In genomic region chr20:15162061-15162740, GRCh38 we compare ENCODE assay signal across 8 cellular contexts.
DNase-seq lines count a peak whose midpoint lies in the region; ATAC-seq and TF ChIP-seq lines count a peak whose summit lies in the region.

No MANE protein-coding gene starts in this region.

- CTCF ChIA-PET in PC-3 (lab: Charles Lee): no interaction called here
- CTCF ChIA-PET in activated CD4-positive, alpha-beta memory T cell treated with anti-CD3 and anti-CD28 coated beads for 36 hours (lab: Charles Lee): no interaction called here

- POLR2A ChIA-PET in PC-3 (lab: Charles Lee; ENCODE audit: unreplicated experiment): no interaction called here
- POLR2A ChIA-PET in naive thymus-derived CD8-positive, alpha-beta T cell (lab: Charles Lee): no interaction called here
- POLR2A ChIA-PET in activated CD4-positive, alpha-beta memory T cell treated with anti-CD3 and anti-CD28 coated beads for 36 hours (lab: Charles Lee): no interaction called here

- ATAC-seq in GM18858 (IDR thresholded peaks at IDR 0.05; ENCODE audit: unreplicated experiment) (peak; percentile 75), HG02610 (IDR thresholded peaks at IDR 0.05; ENCODE audit: unreplicated experiment) (peak; percentile 73), PC-3 (no peak)
- no peak for ATAC-seq in naive thymus-derived CD8-positive, alpha-beta T cell

- peaks cover 8% of the 10 kb centered on the region; the same call in 1 of the 2 replicates for H3K9me3 ChIP-seq in PC-3 (ENCODE audit: low read length)

- H3K9me3 Mint-ChIP-seq in naive thymus-derived CD8-positive, alpha-beta T cell: peaks cover 0 to 12% (median 0%) of the 10 kb centered on the region in 9 donors
- H3K9me3 Mint-ChIP-seq in activated CD4-positive, alpha-beta memory T cell treated with anti-CD3 and anti-CD28 coated beads for 36 hours: peaks cover 17% of the 10 kb centered on the region

- H3K27ac Mint-ChIP-seq in naive thymus-derived CD8-positive, alpha-beta T cell: peak overlapping the region in 5 of 10 donors; percentile 7 to 39 (median 28)
- no peak overlapping the region for H3K27ac Mint-ChIP-seq in activated CD4-positive, alpha-beta memory T cell treated with anti-CD3 and anti-CD28 coated beads for 36 hours

- H3K4me3 ChIP-seq in PC-3 (ENCODE audit: low read length) (no peak overlapping the region), mesendoderm (ENCODE audit: low read length) (no peak overlapping the region)

- intact Hi-C loops in PC-3 (cut with micrococcal nuclease): no loop called here
- intact Hi-C loops in activated CD4-positive, alpha-beta memory T cell treated with anti-CD3 and anti-CD28 coated beads for 36 hours (cut with micrococcal nuclease): no loop called here

- H3K18ac ChIP-seq in mesendoderm (ENCODE audit: low read length): no peak overlapping the region

- no peak overlapping the region for H3K23ac ChIP-seq in mesendoderm (ENCODE audit: low read length)

- H3K79me1 ChIP-seq in mesendoderm (ENCODE audit: low read length): no peaks in the 10 kb centered on the region

- no peaks in the 10 kb centered on the region for H3K27me3 Mint-ChIP-seq in naive thymus-derived CD8-positive, alpha-beta T cell
- H3K27me3 Mint-ChIP-seq in activated CD4-positive, alpha-beta memory T cell treated with anti-CD3 and anti-CD28 coated beads for 36 hours: no peaks in the 10 kb centered on the region

- H3K4ac ChIP-seq in mesendoderm (ENCODE audit: low read depth, low read length): no peak overlapping the region

- no peaks in the 10 kb centered on the region for H3K9me2 ChIP-seq in PC-3 (replicated peaks; ENCODE audit: low read length)

- H3K4me3 Mint-ChIP-seq in naive thymus-derived CD8-positive, alpha-beta T cell: peak overlapping the region; percentile 13 to 71 (median 52)
- H3K4me3 Mint-ChIP-seq in activated CD4-positive, alpha-beta memory T cell treated with anti-CD3 and anti-CD28 coated beads for 36 hours: no peak overlapping the region

- no peak overlapping the region for H2AK5ac ChIP-seq in mesendoderm (ENCODE audit: low read length)

- H3K79me2 ChIP-seq in PC-3 (ENCODE audit: low read length) (no peaks in the 10 kb centered on the region), mesendoderm (ENCODE audit: control insufficient read depth, insufficient read depth, low read length) (no peaks in the 10 kb centered on the region)

- no peak for DNase-seq in PC-3
- no peak for DNase-seq in naive thymus-derived CD8-positive, alpha-beta T cell
- no peak for DNase-seq in mesendoderm
- no peak for DNase-seq in ureter (ENCODE audit: low spot score)
- no peak for DNase-seq in activated CD4-positive, alpha-beta memory T cell treated with anti-CD3 and anti-CD28 coated beads for 36 hours
- DNase-seq in NCI-H146 (lab: John Stamatoyannopoulos, UW): no peak

- no peak for TF ChIP-seq CTCF in PC-3 (conservative IDR thresholded peaks at IDR 0.05; ENCODE audit: low read depth, low read length)

- H3F3A ChIP-seq in PC-3 (ENCODE audit: low read length, unreplicated experiment): no peaks in the 10 kb centered on the region

- H3K4me1 Mint-ChIP-seq in naive thymus-derived CD8-positive, alpha-beta T cell: peaks cover 3 to 13% (median 11%) of the 10 kb centered on the region in 4 donors
- H3K4me1 Mint-ChIP-seq in activated CD4-positive, alpha-beta memory T cell treated with anti-CD3 and anti-CD28 coated beads for 36 hours (ENCODE audit: low read depth): peaks cover 5% of the 10 kb centered on the region

- no peak overlapping the region for H4K5ac ChIP-seq in mesendoderm (ENCODE audit: low read length)

- H3K9ac ChIP-seq in PC-3 (ENCODE audit: low read length) (no peak overlapping the region), mesendoderm (ENCODE audit: low read length) (no peak overlapping the region)

- H3K27me3 ChIP-seq in PC-3 (ENCODE audit: low read length) (no peaks in the 10 kb centered on the region), mesendoderm (ENCODE audit: insufficient read depth, low read length, poor library complexity) (no peaks in the 10 kb centered on the region)

- H3K4me2 ChIP-seq in PC-3 (ENCODE audit: low read length) (0 out of 2 replicates have a peak overlapping the region, but pooled peaks have one; percentile 7), mesendoderm (ENCODE audit: low read length) (no peak overlapping the region)

- H2AFZ ChIP-seq in PC-3 (ENCODE audit: low read length): no peak overlapping the region

- BruUV-seq in PC-3 (replicated peaks; lab: Mats Ljungman, UMichigan): no TSS peak

- H3K27ac ChIP-seq in PC-3 (ENCODE audit: low read length): no peak overlapping the region
- H3K27ac ChIP-seq in mesendoderm (ENCODE audit: low read depth, low read length): no peak overlapping the region

- no peaks in the 10 kb centered on the region for H4K20me1 ChIP-seq in PC-3 (ENCODE audit: low read length)

- H3K36me3 ChIP-seq in PC-3 (ENCODE audit: low read depth, low read length): no peaks in the 10 kb centered on the region
- no peaks in the 10 kb centered on the region for H3K36me3 ChIP-seq in mesendoderm (ENCODE audit: control insufficient read depth, insufficient read depth, low read length)

- H3K4me1 ChIP-seq in PC-3 (ENCODE audit: insufficient read depth, low read length) (peaks cover 2% of the 10 kb centered on the region; the same call in 1 of the 2 replicates), mesendoderm (ENCODE audit: control insufficient read depth, low read depth, low read length) (no peaks in the 10 kb centered on the region)

- no CpG with 5 or more reads among the region's 7 CpGs for WGBS in mesendoderm (ENCODE audit: extremely low coverage, insufficient coverage, low lambda C conversion rate)

- no peak overlapping the region for H2BK120ac ChIP-seq in mesendoderm (ENCODE audit: low read depth, low read length)

- no peak overlapping the region for H2BK15ac ChIP-seq in mesendoderm (replicated peaks; ENCODE audit: low read depth)

- H3K36me3 Mint-ChIP-seq in naive thymus-derived CD8-positive, alpha-beta T cell: no peaks in the 10 kb centered on the region
- H3K36me3 Mint-ChIP-seq in activated CD4-positive, alpha-beta memory T cell treated with anti-CD3 and anti-CD28 coated beads for 36 hours: no peaks in the 10 kb centered on the region

- no peak overlapping the region for H2BK5ac ChIP-seq in mesendoderm (ENCODE audit: low read length)

- no peak overlapping the region for H3K56ac ChIP-seq in mesendoderm (ENCODE audit: low read length)

- no peak overlapping the region for H4K8ac ChIP-seq in mesendoderm (ENCODE audit: low read depth, low read length)

Comparison
In these comparisons a context has a peak if more than half of its experiments do, and no peak if none do; other contexts are left out.
1. ATAC-seq: peak in GM18858 (single experiment) and HG02610 (single experiment); none in PC-3 (single experiment) and naive thymus-derived CD8-positive, alpha-beta T cell (0 of 2).